In the genomic region with DNA sequence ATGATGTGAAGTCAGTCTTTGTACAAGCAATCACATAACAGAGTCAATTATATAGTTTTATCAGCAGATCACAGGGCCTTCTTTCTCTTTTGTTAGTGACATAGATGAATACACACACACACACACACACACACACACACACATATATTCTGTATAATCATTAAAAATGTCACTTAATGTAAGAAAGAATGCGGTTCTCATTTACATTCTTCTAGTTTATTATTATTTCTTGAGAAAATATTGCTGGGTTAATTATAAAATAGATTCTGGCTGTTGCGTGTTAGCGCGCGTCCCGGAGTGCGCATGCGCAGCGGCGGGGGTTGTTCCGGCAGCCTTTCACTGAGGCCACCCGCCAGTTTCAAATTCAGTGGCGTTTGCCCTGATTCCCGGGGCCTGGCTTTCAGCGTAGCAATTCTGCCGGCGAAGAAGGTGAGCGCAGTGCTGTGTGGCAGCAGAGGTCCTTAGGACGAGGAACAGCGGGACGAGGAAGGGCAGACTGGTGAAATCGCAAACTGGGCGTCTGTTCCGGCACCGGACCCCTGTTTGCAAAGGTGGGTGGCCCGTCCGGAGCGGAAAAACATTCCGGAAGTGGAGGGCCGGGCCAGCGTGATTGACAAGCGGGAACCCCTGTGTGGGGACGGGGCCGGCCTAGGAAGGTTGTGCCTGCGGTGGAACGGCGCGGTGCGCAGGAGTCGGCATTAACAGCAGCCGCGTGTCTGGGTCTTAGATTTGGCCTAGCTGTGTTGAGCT, we compare ENCODE assay signal across 8 cellular contexts.
DNase-seq lines count a peak whose midpoint lies in the region; ATAC-seq and TF ChIP-seq lines count a peak whose summit lies in the region.
"Not testable (repeated sequence)": the region's sequence is repeated elsewhere in the genome, so short reads cannot be mapped to it uniquely, and the experiment has no call there.

No MANE protein-coding gene starts in this region.

- H3K27ac ChIP-seq in heart right ventricle (peak overlapping the region in 9 of 10 donors; percentile 39 to 84 (median 75)), suprapubic skin (peak overlapping the region; percentile 41)
- not testable (repeated sequence) for H3K27ac ChIP-seq in trophoblast cell (ENCODE audit: low read depth, low read length)

- not testable (repeated sequence) for H2AK5ac ChIP-seq in trophoblast cell (ENCODE audit: low read length)

- not testable (repeated sequence) for H3K36me3 ChIP-seq in heart right ventricle; trophoblast cell (ENCODE audit: control insufficient read depth in 1 of 2, insufficient read depth in 2 of 2, low read length in 2 of 2); suprapubic skin

- H3K23ac ChIP-seq in trophoblast cell (ENCODE audit: low read length): not testable (repeated sequence)

- TF ChIP-seq POLR2A in suprapubic skin (IDR thresholded peaks at IDR 0.05): not testable (repeated sequence)

- H3K79me1 ChIP-seq in trophoblast cell (ENCODE audit: low read length): not testable (repeated sequence)

- H3K4me2 ChIP-seq in trophoblast cell (ENCODE audit: low read length): not testable (repeated sequence)

- peak overlapping the region; percentile 33 for H2BK120ac ChIP-seq in trophoblast cell (ENCODE audit: insufficient read depth, low read length, poor library complexity)

- peaks cover 0 to 14% (median 5%) of the 10 kb centered on the region in 9 donors for H3K4me1 ChIP-seq in heart right ventricle
- not testable (repeated sequence) for H3K4me1 ChIP-seq in trophoblast cell (ENCODE audit: control insufficient read depth in 1 of 2, insufficient read depth in 2 of 2, low read length in 2 of 2); suprapubic skin

- not testable (repeated sequence) for H3K9ac ChIP-seq in trophoblast cell (ENCODE audit: low read length)

- H4K91ac ChIP-seq in trophoblast cell (ENCODE audit: low read depth, low read length): not testable (repeated sequence)

- H2BK5ac ChIP-seq in trophoblast cell (ENCODE audit: low read depth, low read length, poor library complexity): not testable (repeated sequence)

- 0 to 1% methylated on average over 11 to 33 of the region's 42 CpGs for WGBS in heart right ventricle, 2 donors
- no CpG with 5 or more reads among the region's 42 CpGs for whole genome bisulfite sequencing in trophoblast cell (ENCODE audit: extremely low coverage, insufficient coverage, insufficient read length)
- under 1% methylated on average over 12 of the region's 42 CpGs for WGBS in suprapubic skin

- not testable (repeated sequence) for H3K18ac ChIP-seq in trophoblast cell (ENCODE audit: low read length)

- not testable (repeated sequence) for H4K12ac ChIP-seq in trophoblast cell (ENCODE audit: low read depth, low read length)

- peak overlapping the region; percentile 21 to 78 (median 56) for H3K4me3 ChIP-seq in heart right ventricle
- H3K4me3 ChIP-seq in trophoblast cell (ENCODE audit: low read depth, low read length): peak overlapping the region; percentile 71
- H3K4me3 ChIP-seq in suprapubic skin: peak overlapping the region; percentile 51

- not testable (repeated sequence) for H3K9me3 ChIP-seq in heart right ventricle; trophoblast cell (ENCODE audit: insufficient read depth, low read depth, low read length); suprapubic skin

- H2BK12ac ChIP-seq in trophoblast cell (ENCODE audit: low read length): not testable (repeated sequence)

- not testable (repeated sequence) for H3K14ac ChIP-seq in trophoblast cell (ENCODE audit: low read length)

- DNase-seq in GM04504 (ENCODE audit: low read depth) (peak; percentile 51), NCI-H2029 treated with DMSO at 0.1 percent for 48 hours (lab: John Stamatoyannopoulos, UW) (peak; percentile 71), T-helper 22 cell (ENCODE audit: low read depth) (peak; percentile 78), amniotic epithelial cell (ENCODE audit: low read depth) (peak; percentile 14), heart right ventricle (peak; percentile 87 to 91), trophoblast cell (peak; percentile 57 to 89), suprapubic skin (ENCODE audit: low spot score in 2 of 2) (peak; percentile 84 to 87)

- H2AFZ ChIP-seq in trophoblast cell (ENCODE audit: insufficient read depth, low read length, poor library complexity): peak overlapping the region; percentile 78

- intact Hi-C loops in heart right ventricle (cut with DNase I): loop anchor here in 1 of 10 donors (10.0 kb wide), 1 partner anchor 169 kb away; a partner anchor contains a TSS

- not testable (repeated sequence) for H3K27me3 ChIP-seq in heart right ventricle; trophoblast cell (ENCODE audit: insufficient read depth, low read length); suprapubic skin

- not testable (repeated sequence) for TF ChIP-seq CTCF in heart right ventricle (IDR thresholded peaks at IDR 0.05); suprapubic skin (IDR thresholded peaks at IDR 0.05)

- ATAC-seq in HG02798 (IDR thresholded peaks at IDR 0.05; ENCODE audit: poor library complexity, unreplicated experiment): peak; percentile 94
- ATAC-seq in heart right ventricle: peak in 7 of 8 donors; percentile 94 to 100 (median 98)

- TF ChIP-seq EP300 in suprapubic skin (IDR thresholded peaks at IDR 0.05): not testable (repeated sequence)

- H3K79me2 ChIP-seq in trophoblast cell (ENCODE audit: control insufficient read depth, insufficient read depth, low read length, poor library complexity): not testable (repeated sequence)

- not testable (repeated sequence) for H3K4ac ChIP-seq in trophoblast cell (ENCODE audit: low read depth, low read length)

- peak overlapping the region; percentile 65 for H4K8ac ChIP-seq in trophoblast cell (ENCODE audit: low read depth, low read length)

Comparison
In these comparisons a context has a peak if more than half of its experiments do, and no peak if none do; other contexts are left out.
1. DNase-seq: peak in every context shown above with its lines; median percentile 89 in heart right ventricle; 86 in suprapubic skin; 78 in T-helper 22 cell; 73 in trophoblast cell; 71 in NCI-H2029 treated with DMSO at 0.1 percent for 48 hours; 51 in GM04504; 14 in amniotic epithelial cell.